ENCODE assay signal across 8 cellular contexts in the genomic region with DNA sequence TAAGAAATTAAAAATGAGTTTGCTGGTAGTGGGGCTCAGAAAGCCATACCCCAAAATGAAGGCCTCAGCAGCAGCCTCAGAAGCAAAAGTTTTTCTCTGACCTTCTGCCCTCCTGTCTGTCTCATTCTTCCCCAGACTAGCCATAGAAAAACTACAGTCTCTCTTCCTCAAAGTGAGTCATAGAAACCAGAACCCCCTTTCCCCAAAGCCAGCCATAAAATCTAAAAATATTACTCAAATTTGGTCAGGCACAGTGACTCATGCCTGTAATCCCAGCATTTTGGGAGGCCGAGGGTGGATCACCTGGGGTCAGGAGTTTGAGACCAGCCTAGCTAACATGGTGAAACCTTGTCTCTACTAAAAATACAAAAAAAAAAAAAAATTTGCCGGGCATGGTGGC. TPM values are rescaled to one million over a fixed set of nuclear protein-coding genes. Genes with fewer than 3 reads are reported as not detected.
DNase-seq lines count a peak whose midpoint lies in the region; ATAC-seq, FAIRE-seq and TF ChIP-seq lines count a peak whose summit lies in the region.
"Not testable (repeated sequence)": the region's sequence is repeated elsewhere in the genome, so short reads cannot be mapped to it uniquely, and the experiment has no call there.

No MANE protein-coding gene starts in this region.

- H3K36me3 ChIP-seq in K562 (ENCODE audit: control insufficient read depth, insufficient read depth, low read length); osteoblast (ENCODE audit: insufficient read depth, low read length): not testable (repeated sequence)

- CTCF ChIA-PET in K562 (lab: Yijun Ruan, JAX; ENCODE audit: low intra/inter-chr PET ratio), result not testable (repeated sequence)

- H3K4me2 ChIP-seq in K562 (ENCODE audit: insufficient read depth, low read length), result not testable (repeated sequence)
- peak overlapping the region; percentile 48 for H3K4me2 ChIP-seq in osteoblast (ENCODE audit: insufficient read depth, low read length)

- intact Hi-C loops in K562 (cut with micrococcal nuclease), result not testable (repeated sequence)

- DNase-seq in ELR (ENCODE audit: low read depth), result peak; percentile 66
- peak; percentile 21 for DNase-seq in HTR-8/SVneo (ENCODE audit: insufficient read length, low spot score)
- DNase-seq in OCI-M1 (lab: John Stamatoyannopoulos, UW), result peak; percentile 34
- DNase-seq in activated CD4-positive, alpha-beta T cell treated with anti-CD3 and anti-CD28 coated beads for 48 hours, result peak; percentile 31
- DNase-seq in K562 (ENCODE audit: extremely low read depth in 1 of 4, low spot score in 3 of 4), result peak in 2 of 4 experiments; percentile 9 to 43
- peak; percentile 43 for DNase-seq in fibroblast of pulmonary artery (ENCODE audit: low read depth)
- DNase-seq in osteoblast (ENCODE audit: insufficient read length, low spot score, missing footprints), result not testable (repeated sequence)
- peak; percentile 43 for DNase-seq in urothelium cell line (ENCODE audit: low spot score)

- not testable (repeated sequence) for H3K4me3 ChIP-seq in K562; fibroblast of pulmonary artery (replicated peaks; ENCODE audit: low read depth, low read length); osteoblast (ENCODE audit: insufficient read depth, low read length)

- TF ChIP-seq CTCF in K562 (IDR thresholded peaks at IDR 0.05 in 2 of 3, conservative IDR thresholded peaks at IDR 0.05 in 1 of 3; ENCODE audit: insufficient read depth in 2 of 3, low read depth in 1 of 3, low read length in 3 of 3); fibroblast of pulmonary artery (IDR thresholded peaks at IDR 0.05; ENCODE audit: low read length, missing control alignments); osteoblast (IDR thresholded peaks at IDR 0.05; ENCODE audit: extremely low read depth, low read depth, low read length): not testable (repeated sequence)

- H3K9ac ChIP-seq in K562 (ENCODE audit: insufficient read depth in 1 of 2, low read depth in 2 of 2, low read length in 2 of 2), result not testable (repeated sequence)

- POLR2A ChIA-PET in K562 (lab: Yijun Ruan, JAX), result interaction anchor here (1.1 kb wide), 1 partner anchor 31 kb away, joined by 3 read pairs; no protein-coding TSS in a partner anchor

- not testable (repeated sequence) for H3K9me1 ChIP-seq in K562 (ENCODE audit: control insufficient read depth, insufficient read depth, low read length)

- WGBS in K562 (ENCODE audit: insufficient coverage, low coverage, missing lambda C conversion rate), result 25% methylated on average over 2 of the region's 2 CpGs

- TF ChIP-seq RAD21 in K562 (CRISPR knock-in tag; conservative IDR thresholded peaks at IDR 0.05 in 1 of 2, IDR thresholded peaks at IDR 0.05 in 1 of 2), result not testable (repeated sequence)

- in situ Hi-C loops in K562 (cut with MboI), result not testable (repeated sequence)

- not testable (repeated sequence) for TF ChIP-seq EP300 in K562 (IDR thresholded peaks at IDR 0.05; ENCODE audit: low read length)

- FAIRE-seq in HTR-8/SVneo (lab: Jason Lieb, UNC); K562 (lab: Jason Lieb, UNC); urothelium cell line (lab: Jason Lieb, UNC): not testable (repeated sequence)

- H4K20me1 ChIP-seq in K562 (replicated peaks; ENCODE audit: control insufficient read depth, insufficient read depth, low read length); osteoblast (ENCODE audit: insufficient read depth, low read length): not testable (repeated sequence)

- not testable (repeated sequence) for BruUV-seq in K562 (replicated peaks; lab: Mats Ljungman, UMichigan)

- not testable (repeated sequence) for ATAC-seq in K562

- not testable (repeated sequence) for H3K27me3 ChIP-seq in K562 (ENCODE audit: control insufficient read depth in 2 of 2, insufficient read depth in 2 of 2, low read length in 2 of 2); osteoblast (ENCODE audit: insufficient read depth, low read length)

- H3K27ac ChIP-seq in K562 (ENCODE audit: extremely low read depth, low read depth, low read length), result peak overlapping the region; percentile 21; the same call in 1 of the 3 replicates
- H3K27ac ChIP-seq in osteoblast (ENCODE audit: low read depth, low read length), result peak overlapping the region; percentile 78

- not testable (repeated sequence) for TF ChIP-seq POLR2A in K562 (conservative IDR thresholded peaks at IDR 0.05)

- H2AFZ ChIP-seq in K562 (ENCODE audit: low read depth, low read length), result not testable (repeated sequence)
- peak overlapping the region; percentile 32 for H2AFZ ChIP-seq in osteoblast (ENCODE audit: low read length)

- H3K4me1 ChIP-seq in K562 (replicated peaks in 1 of 2; ENCODE audit: control insufficient read depth in 2 of 2, insufficient read depth in 2 of 2, low read length in 2 of 2), result not testable (repeated sequence)
- H3K4me1 ChIP-seq in osteoblast (ENCODE audit: insufficient read depth, low read length), result peaks cover 14% of the 10 kb centered on the region

- not testable (repeated sequence) for H3K9me3 ChIP-seq in K562 (replicated peaks; ENCODE audit: control insufficient read depth, insufficient read depth, low read depth, low read length); osteoblast (ENCODE audit: low read depth, low read length)

- H3K79me2 ChIP-seq in K562 (ENCODE audit: control insufficient read depth, insufficient read depth, low read length), result peaks cover 12% of the 10 kb centered on the region
- peaks cover 15% of the 10 kb centered on the region for H3K79me2 ChIP-seq in osteoblast (ENCODE audit: insufficient read depth, low read length)

TF ChIP-seq in K562, 482 proteins besides CTCF, POLR2A, EP300 and RAD21 (continues in another document):
- TF ChIP-seq MEF2D (tag; conservative IDR thresholded peaks at IDR 0.05; ENCODE audit: low read depth), result 0 out of 2 replicates have a peak, but pooled peaks have one; percentile 34

RNA-seq across cellular contexts. Expression of gene PEX13, which starts 5.2 kb away (rescaled TPM):
- 34.5 and 49.1 TPM in 2 replicates for total RNA-seq in K562 (2011; cell fraction: chromatin; rRNA removed; ENCODE audit: low replicate concordance)
- total RNA-seq in K562 (2011; cell fraction: nucleolus; rRNA removed), result 18.3 and 20.5 TPM in 2 replicates
- total RNA-seq in K562 (2011; cell fraction: nucleoplasm; rRNA removed), result 33.4 and 55.4 TPM in 2 replicates
- total RNA-seq in K562 (2014; rRNA removed) (18.4 and 20.0 TPM in 2 replicates), K562 (2014; rRNA removed; fragmentation: Illumina TruSeq; extraction: Trizol) (23.3 and 23.9 TPM in 2 replicates), K562 (2015; rRNA removed; fragmentation: Illumina TruSeq; extraction: Trizol) (21.5 TPM in 2 replicates), K562 (2021) (18.8 and 21.6 TPM in 2 replicates), osteoblast (33.3 and 34.0 TPM in 2 replicates)
- polyA plus RNA-seq in K562 (2011; rRNA removed) (25.7 and 27.8 TPM in 2 replicates), K562 (2014; fragmentation: Illumina TruSeq; extraction: Trizol) (16.7 and 17.1 TPM in 2 replicates), K562 (2014; fragmentation: Nextera tagmentation; extraction: Ambion mirVana) (1 to 10 TPM; 4.0 to 5.4 TPM), K562 (2014; rRNA removed) (24.2 and 30.4 TPM in 2 replicates)
- 17.6 and 22.4 TPM in 2 replicates for polyA plus RNA-seq in K562 (2011; cell fraction: cytosol; rRNA removed)
- 11.6 and 16.0 TPM in 2 replicates for polyA plus RNA-seq in K562 (2011; cell fraction: nucleus; rRNA removed)
- 11.5 and 15.0 TPM in 2 replicates for polyA plus RNA-seq in K562 (2012)
- 23.8 and 29.0 TPM in 2 replicates for polyA minus RNA-seq in K562 (2011; rRNA and poly(A)+ RNA removed)
- polyA minus RNA-seq in K562 (2011; cell fraction: cytosol; rRNA and poly(A)+ RNA removed), result 10.9 and 11.3 TPM in 2 replicates
- polyA minus RNA-seq in K562 (2011; cell fraction: nucleus; rRNA and poly(A)+ RNA removed), result 16.2 and 28.7 TPM in 2 replicates

RNA-seq across cellular contexts. Expression of gene PUS10, which starts 5.8 kb away (rescaled TPM):
- 9.4 and 20.5 TPM in 2 replicates for total RNA-seq in K562 (2011; cell fraction: chromatin; rRNA removed; ENCODE audit: low replicate concordance)
- total RNA-seq in K562 (2011; cell fraction: nucleolus; rRNA removed), result 5.3 and 6.7 TPM in 2 replicates
- 9.1 and 12.9 TPM in 2 replicates for total RNA-seq in K562 (2011; cell fraction: nucleoplasm; rRNA removed)
- total RNA-seq in K562 (2014; rRNA removed) (5.0 and 7.3 TPM in 2 replicates), K562 (2014; rRNA removed; fragmentation: Illumina TruSeq; extraction: Trizol) (10.7 and 11.9 TPM in 2 replicates), K562 (2015; rRNA removed; fragmentation: Illumina TruSeq; extraction: Trizol) (6.4 and 7.6 TPM in 2 replicates), K562 (2021) (6.6 TPM in 2 replicates), osteoblast (5.6 and 5.8 TPM in 2 replicates)
- polyA plus RNA-seq in K562 (2011; rRNA removed) (8.2 and 9.6 TPM in 2 replicates), K562 (2014; fragmentation: Illumina TruSeq; extraction: Trizol) (8.0 and 9.7 TPM in 2 replicates), K562 (2014; fragmentation: Nextera tagmentation; extraction: Ambion mirVana) (10 to 100 TPM in 1 of 2 experiments, 1 to 10 TPM in 1; 7.3 to 10.1 TPM), K562 (2014; rRNA removed) (5.0 and 5.1 TPM in 2 replicates)
- 1.9 and 4.7 TPM in 2 replicates for polyA plus RNA-seq in K562 (2011; cell fraction: cytosol; rRNA removed)
- 5.1 and 9.7 TPM in 2 replicates for polyA plus RNA-seq in K562 (2011; cell fraction: nucleus; rRNA removed)
- 6.9 and 7.6 TPM in 2 replicates for polyA plus RNA-seq in K562 (2012)
- polyA minus RNA-seq in K562 (2011; rRNA and poly(A)+ RNA removed), result 12.3 and 15.1 TPM in 2 replicates
- polyA minus RNA-seq in K562 (2011; cell fraction: cytosol; rRNA and poly(A)+ RNA removed), result 3.1 and 4.1 TPM in 2 replicates
- polyA minus RNA-seq in K562 (2011; cell fraction: nucleus; rRNA and poly(A)+ RNA removed), result 7.4 and 14.7 TPM in 2 replicates

RNA-seq across cellular contexts. Expression of gene SANBR, which starts 53.4 kb away (rescaled TPM):
- 8.5 and 17.5 TPM in 2 replicates for total RNA-seq in K562 (2011; cell fraction: chromatin; rRNA removed; ENCODE audit: low replicate concordance)
- total RNA-seq in K562 (2011; cell fraction: nucleolus; rRNA removed), result 5.8 TPM in 2 replicates
- total RNA-seq in K562 (2011; cell fraction: nucleoplasm; rRNA removed), result 6.5 and 13.1 TPM in 2 replicates
- total RNA-seq in K562 (2014; rRNA removed) (4.1 and 5.7 TPM in 2 replicates), K562 (2014; rRNA removed; fragmentation: Illumina TruSeq; extraction: Trizol) (6.7 and 7.4 TPM in 2 replicates), K562 (2015; rRNA removed; fragmentation: Illumina TruSeq; extraction: Trizol) (5.4 and 7.7 TPM in 2 replicates), K562 (2021) (4.9 and 6.2 TPM in 2 replicates), osteoblast (17.0 and 18.6 TPM in 2 replicates)
- polyA plus RNA-seq in K562 (2011; rRNA removed) (6.6 and 6.9 TPM in 2 replicates), K562 (2014; fragmentation: Illumina TruSeq; extraction: Trizol) (5.1 and 6.3 TPM in 2 replicates), K562 (2014; fragmentation: Nextera tagmentation; extraction: Ambion mirVana) (1 to 10 TPM; 1.5 to 3.1 TPM), K562 (2014; rRNA removed) (4.5 and 5.3 TPM in 2 replicates)
- 2.0 and 3.8 TPM in 2 replicates for polyA plus RNA-seq in K562 (2011; cell fraction: cytosol; rRNA removed)
- 4.1 and 4.5 TPM in 2 replicates for polyA plus RNA-seq in K562 (2011; cell fraction: nucleus; rRNA removed)
- 4.6 and 6.6 TPM in 2 replicates for polyA plus RNA-seq in K562 (2012)
- 6.7 and 7.2 TPM in 2 replicates for polyA minus RNA-seq in K562 (2011; rRNA and poly(A)+ RNA removed)
- polyA minus RNA-seq in K562 (2011; cell fraction: cytosol; rRNA and poly(A)+ RNA removed), result 3.7 and 4.2 TPM in 2 replicates
- 3.8 and 6.1 TPM in 2 replicates for polyA minus RNA-seq in K562 (2011; cell fraction: nucleus; rRNA and poly(A)+ RNA removed)
